In genomic region chr1:69506721-69507120, GRCh38 we compare ENCODE assay signal across 30 cellular contexts.
"Had no signal": no experiment of that assay in that cellular context is flagged by ENCODE, and none has a peak within 500 bp of the region (broad histone marks: within the 10 kb centered on the region; RNA-seq: fewer than 3 reads in every experiment).

No MANE protein-coding gene starts in this region.

- H3K4me3 Mint-ChIP-seq: activated CD4-positive, alpha-beta memory T cell treated with anti-CD3 and anti-CD28 coated beads for 36 hours; activated CD4-positive, alpha-beta T cell treated with anti-CD3 and anti-CD28 coated beads for 36 hours; activated CD4-positive, alpha-beta T cell treated with anti-CD3 and anti-CD28 coated beads, Interleukin-2, amount 10 ng/mL, durations not matched to agents 24 days and 14 days; activated CD8-positive, alpha-beta memory T cell treated with anti-CD3 and anti-CD28 coated beads, Interleukin-2, amount 10 ng/mL, durations not matched to agents 7 days and 5 days; activated CD8-positive, alpha-beta T cell treated with anti-CD3 and anti-CD28 coated beads, Interleukin-2, amount 10 ng/mL, durations not matched to agents 7 days and 5 days; activated naive CD4-positive, alpha-beta T cell treated with anti-CD3 and anti-CD28 coated beads, Interleukin-2, amount 10 ng/mL, durations not matched to agents 7 days and 5 days; activated naive CD8-positive, alpha-beta T cell treated with anti-CD3 and anti-CD28 coated beads, Interleukin-2, amount 10 ng/mL, durations not matched to agents 7 days and 5 days; activated T-cell treated with anti-CD3 and anti-CD28 coated beads, Interleukin-2, amount 50 U/mL, for 24 hours; activated T-cell treated with anti-CD3 and anti-CD28 coated beads, Interleukin-2, amount 50 U/mL, for 72 hours; brain; central memory CD8-positive, alpha-beta T cell; dendritic cell treated with granulocyte-macrophage colony-stimulating factor and Interleukin-4, amounts not matched to agents 40 ng/mL and 50 ng/mL, for 4 days; endodermal cell had no signal

- H3K4me1 ChIP-seq: ascending aorta had no signal

- H3K36me3 Mint-ChIP-seq: activated CD4-positive, alpha-beta memory T cell treated with anti-CD3 and anti-CD28 coated beads for 36 hours; activated CD8-positive, alpha-beta memory T cell treated with anti-CD3 and anti-CD28 coated beads, Interleukin-2, amount 10 ng/mL, durations not matched to agents 7 days and 5 days; activated naive CD4-positive, alpha-beta T cell treated with anti-CD3 and anti-CD28 coated beads, Interleukin-2, amount 10 ng/mL, durations not matched to agents 7 days and 5 days; activated naive CD4-positive, alpha-beta T cell treated with anti-CD3 and anti-CD28 coated beads, Interleukin-2, amount 50 U/mL, for 72 hours; activated naive CD8-positive, alpha-beta T cell treated with anti-CD3 and anti-CD28 coated beads, Interleukin-2, amount 10 ng/mL, durations not matched to agents 7 days and 5 days; brain had no signal

- DNase-seq: activated CD4-positive, alpha-beta memory T cell treated with anti-CD3 and anti-CD28 coated beads for 36 hours; activated CD4-positive, alpha-beta T cell treated with anti-CD3 and anti-CD28 coated beads for 36 hours; activated CD4-positive, alpha-beta T cell treated with anti-CD3 and anti-CD28 coated beads, Interleukin-2, amount 10 ng/mL, durations not matched to agents 24 days and 14 days; activated CD4-positive, CD25-positive, alpha-beta regulatory T cell; activated CD4-positive, CD25-positive, alpha-beta regulatory T cell treated with anti-CD3 and anti-CD28 coated beads, Interleukin-2, amount 50 U/mL, for 72 hours; activated CD8-positive, alpha-beta memory T cell treated with anti-CD3 and anti-CD28 coated beads, Interleukin-2, amount 10 ng/mL, durations not matched to agents 7 days and 5 days; activated CD8-positive, alpha-beta memory T cell treated with anti-CD3 and anti-CD28 coated beads, Interleukin-2, amount 50 U/mL, for 48 hours; activated CD8-positive, alpha-beta T cell treated with anti-CD3 and anti-CD28 coated beads, Interleukin-2, amount 10 ng/mL, durations not matched to agents 7 days and 5 days; activated gamma-delta T cell; activated naive CD4-positive, alpha-beta T cell; activated naive CD4-positive, alpha-beta T cell treated with anti-CD3 and anti-CD28 coated beads, Interleukin-2, amount 10 ng/mL, durations not matched to agents 7 days and 5 days; activated naive CD8-positive, alpha-beta T cell treated with anti-CD3 and anti-CD28 coated beads, Interleukin-2, amount 10 ng/mL, durations not matched to agents 7 days and 5 days; activated T-cell treated with anti-CD3 and anti-CD28 coated beads for 4 hours; activated T-cell treated with anti-CD3 and anti-CD28 coated beads, Interleukin-2, amount 50 U/mL, for 24 hours; activated T-cell treated with anti-CD3 and anti-CD28 coated beads, Interleukin-2, amount 50 U/mL, for 72 hours; dorsolateral prefrontal cortex; effector memory CD4-positive, alpha-beta T cell; endodermal cell; foreskin fibroblast; head of caudate nucleus; T-helper 2 cell had no signal

- FAIRE-seq: bronchial epithelial cell, frontal cortex had no signal

- H3K27me3 ChIP-seq: ascending aorta, dorsolateral prefrontal cortex had no signal

- H3K4me1 Mint-ChIP-seq: activated CD4-positive, alpha-beta T cell treated with anti-CD3 and anti-CD28 coated beads for 36 hours; activated CD4-positive, alpha-beta T cell treated with anti-CD3 and anti-CD28 coated beads, Interleukin-2, amount 10 ng/mL, durations not matched to agents 24 days and 14 days; activated CD8-positive, alpha-beta memory T cell treated with anti-CD3 and anti-CD28 coated beads, Interleukin-2, amount 10 ng/mL, durations not matched to agents 7 days and 5 days; activated naive CD4-positive, alpha-beta T cell treated with anti-CD3 and anti-CD28 coated beads, Interleukin-2, amount 10 ng/mL, durations not matched to agents 7 days and 5 days; activated naive CD8-positive, alpha-beta T cell treated with anti-CD3 and anti-CD28 coated beads, Interleukin-2, amount 10 ng/mL, durations not matched to agents 7 days and 5 days; brain; central memory CD8-positive, alpha-beta T cell; endodermal cell had no signal

- H3K9me3 ChIP-seq: ascending aorta had no signal

- H3K4me3 ChIP-seq: ascending aorta, coronary artery, dorsolateral prefrontal cortex had no signal

- H3K36me3 ChIP-seq: ascending aorta had no signal

- H3K27ac ChIP-seq: ascending aorta, coronary artery, dorsolateral prefrontal cortex had no signal

- ATAC-seq: activated CD4-positive, alpha-beta T cell treated with anti-CD3 and anti-CD28 coated beads for 36 hours; activated CD8-positive, alpha-beta memory T cell treated with anti-CD3 and anti-CD28 coated beads, Interleukin-2, amount 10 ng/mL, durations not matched to agents 7 days and 5 days; activated CD8-positive, alpha-beta T cell treated with anti-CD3 and anti-CD28 coated beads, Interleukin-2, amount 10 ng/mL, durations not matched to agents 7 days and 5 days; activated naive CD4-positive, alpha-beta T cell treated with anti-CD3 and anti-CD28 coated beads, Interleukin-2, amount 50 U/mL, for 72 hours; activated T-cell treated with anti-CD3 and anti-CD28 coated beads, Interleukin-2, amount 50 U/mL, for 72 hours; esophagus mucosa had no signal

- H3K27me3 Mint-ChIP-seq: activated CD4-positive, alpha-beta memory T cell treated with anti-CD3 and anti-CD28 coated beads for 36 hours; activated CD4-positive, alpha-beta T cell treated with anti-CD3 and anti-CD28 coated beads for 36 hours; activated CD4-positive, alpha-beta T cell treated with anti-CD3 and anti-CD28 coated beads, Interleukin-2, amount 10 ng/mL, durations not matched to agents 24 days and 14 days; activated CD8-positive, alpha-beta memory T cell treated with anti-CD3 and anti-CD28 coated beads, Interleukin-2, amount 10 ng/mL, durations not matched to agents 7 days and 5 days; activated naive CD4-positive, alpha-beta T cell treated with anti-CD3 and anti-CD28 coated beads, Interleukin-2, amount 10 ng/mL, durations not matched to agents 7 days and 5 days; activated naive CD8-positive, alpha-beta T cell treated with anti-CD3 and anti-CD28 coated beads, Interleukin-2, amount 10 ng/mL, durations not matched to agents 7 days and 5 days; activated T-cell treated with anti-CD3 and anti-CD28 coated beads, Interleukin-2, amount 50 U/mL, for 24 hours; central memory CD8-positive, alpha-beta T cell; dendritic cell treated with granulocyte-macrophage colony-stimulating factor and Interleukin-4, amounts not matched to agents 40 ng/mL and 50 ng/mL, for 4 days had no signal

- H3K9me3 Mint-ChIP-seq: activated CD4-positive, alpha-beta T cell treated with anti-CD3 and anti-CD28 coated beads, Interleukin-2, amount 10 ng/mL, durations not matched to agents 24 days and 14 days; activated naive CD4-positive, alpha-beta T cell treated with anti-CD3 and anti-CD28 coated beads, Interleukin-2, amount 10 ng/mL, durations not matched to agents 7 days and 5 days; activated naive CD4-positive, alpha-beta T cell treated with anti-CD3 and anti-CD28 coated beads, Interleukin-2, amount 50 U/mL, for 72 hours; activated naive CD8-positive, alpha-beta T cell treated with anti-CD3 and anti-CD28 coated beads, Interleukin-2, amount 10 ng/mL, durations not matched to agents 7 days and 5 days; activated T-cell treated with anti-CD3 and anti-CD28 coated beads, Interleukin-2, amount 50 U/mL, for 72 hours; brain; dendritic cell treated with granulocyte-macrophage colony-stimulating factor and Interleukin-4, amounts not matched to agents 40 ng/mL and 50 ng/mL, for 4 days; endodermal cell had no signal

- H3K27ac Mint-ChIP-seq: activated CD4-positive, alpha-beta memory T cell treated with anti-CD3 and anti-CD28 coated beads for 36 hours; activated CD4-positive, alpha-beta T cell treated with anti-CD3 and anti-CD28 coated beads for 36 hours; activated CD4-positive, alpha-beta T cell treated with anti-CD3 and anti-CD28 coated beads, Interleukin-2, amount 10 ng/mL, durations not matched to agents 24 days and 14 days; activated CD8-positive, alpha-beta memory T cell treated with anti-CD3 and anti-CD28 coated beads, Interleukin-2, amount 10 ng/mL, durations not matched to agents 7 days and 5 days; activated CD8-positive, alpha-beta T cell treated with anti-CD3 and anti-CD28 coated beads, Interleukin-2, amount 10 ng/mL, durations not matched to agents 7 days and 5 days; activated naive CD4-positive, alpha-beta T cell treated with anti-CD3 and anti-CD28 coated beads, Interleukin-2, amount 10 ng/mL, durations not matched to agents 7 days and 5 days; activated naive CD4-positive, alpha-beta T cell treated with anti-CD3 and anti-CD28 coated beads, Interleukin-2, amount 50 U/mL, for 72 hours; activated naive CD8-positive, alpha-beta T cell treated with anti-CD3 and anti-CD28 coated beads, Interleukin-2, amount 10 ng/mL, durations not matched to agents 7 days and 5 days; activated T-cell treated with anti-CD3 and anti-CD28 coated beads, Interleukin-2, amount 50 U/mL, for 24 hours; activated T-cell treated with anti-CD3 and anti-CD28 coated beads, Interleukin-2, amount 50 U/mL, for 72 hours; brain; dendritic cell treated with granulocyte-macrophage colony-stimulating factor and Interleukin-4, amounts not matched to agents 40 ng/mL and 50 ng/mL, for 4 days; endodermal cell had no signal
